9 cellular contexts compared by ENCODE assay signal in genomic region chr19:49085868-49086232, GRCh38. TPM values are rescaled to one million over a fixed set of nuclear protein-coding genes. Genes with fewer than 3 reads are reported as not detected.
A peak's percentile ranks its signal among the peaks of the same experiment; 100 is the strongest.
DNase-seq lines count a peak whose midpoint lies in the region; ATAC-seq and TF ChIP-seq lines count a peak whose summit lies in the region.
"Had no signal": no experiment of that assay in that cellular context is flagged by ENCODE, and none has a peak within 500 bp of the region (broad histone marks: within the 10 kb centered on the region; RNA-seq: fewer than 3 reads in every experiment).

No MANE protein-coding gene starts in this region.

- peaks cover 14% of the 10 kb centered on the region for H3K36me3 ChIP-seq in colonic mucosa

- H3K27me3 Mint-ChIP-seq in IgD-negative memory B cell (no peaks in the 10 kb centered on the region), naive B cell (peaks cover 0 to 11% (median 0%) of the 10 kb centered on the region in 3 donors)

- TF ChIP-seq CTCF in AG09309 (IDR thresholded peaks at IDR 0.05; ENCODE audit: control insufficient read depth, insufficient read depth, low read depth, low read length, missing control alignments) (no peak), colonic mucosa (IDR thresholded peaks at IDR 0.05) (no peak)

- H3K4me3 ChIP-seq in AG09309 (ENCODE audit: control insufficient read depth, low read depth, low read length) (peak overlapping the region; percentile 93), colonic mucosa (peak overlapping the region; percentile 95)

- DNase-seq in AG09309 (ENCODE audit: low read depth) (no peak), colonic mucosa (no peak), naive B cell (no peak), COR-L47 (lab: John Stamatoyannopoulos, UW) (no peak), EL (no peak), sciatic nerve (ENCODE audit: low spot score) (no peak)

- no peaks in the 10 kb centered on the region for H3K27me3 ChIP-seq in colonic mucosa

- H3K4me3 Mint-ChIP-seq in IgD-negative memory B cell (peak overlapping the region; percentile 88 to 98 (median 94)), naive B cell (peak overlapping the region; percentile 91 to 97 (median 96))

- H3K9me3 ChIP-seq in colonic mucosa, result no peaks in the 10 kb centered on the region

- peak overlapping the region; percentile 95 to 99 for H3K9ac ChIP-seq in colonic mucosa (ENCODE audit: low read depth in 2 of 2, low read length in 2 of 2)

- H3K27ac Mint-ChIP-seq in IgD-negative memory B cell, result peak overlapping the region; percentile 91 to 98 (median 97)
- peak overlapping the region; percentile 88 to 99 (median 95) for H3K27ac Mint-ChIP-seq in naive B cell

- H3K9me3 Mint-ChIP-seq in IgD-negative memory B cell (no peaks in the 10 kb centered on the region), naive B cell (no peaks in the 10 kb centered on the region)

- H3K4me1 ChIP-seq in colonic mucosa, result peaks cover 8% of the 10 kb centered on the region

- intact Hi-C loops in colonic mucosa (cut with DNase I), result no loop called here
- intact Hi-C loops in sciatic nerve (cut with DNase I), result loop anchor here (10.0 kb wide), 1 partner anchor 59 kb away; no protein-coding TSS in a partner anchor

- H3K27ac ChIP-seq in colonic mucosa, result peak overlapping the region; percentile 90

- H3K36me3 Mint-ChIP-seq in IgD-negative memory B cell (no peaks in the 10 kb centered on the region), naive B cell (peaks cover 6 to 7% of the 10 kb centered on the region in 2 donors)

- no peak for ATAC-seq in naive B cell (ENCODE audit: low read depth in 2 of 2)
- ATAC-seq in sciatic nerve, result no peak
- ATAC-seq in GM21515 (IDR thresholded peaks at IDR 0.05; ENCODE audit: unreplicated experiment), result no peak

- peaks cover 18 to 26% (median 19%) of the 10 kb centered on the region in 3 donors for H3K4me1 Mint-ChIP-seq in IgD-negative memory B cell
- H3K4me1 Mint-ChIP-seq in naive B cell, result peaks cover 23 to 45% (median 39%) of the 10 kb centered on the region in 3 donors

RNA-seq across cellular contexts. Expression of gene SNRNP70, which starts 0.6 kb away (rescaled TPM):
- polyA plus RNA-seq in IgD-negative memory B cell, result 67.0 TPM
- 100 to 1,000 TPM; 124 to 204 TPM for total RNA-seq in colonic mucosa
- 10 to 100 TPM; 29.8 to 63.5 (median 41.6) TPM for polyA plus RNA-seq in naive B cell (ENCODE audit: low read depth in 6 of 6)
- total RNA-seq in sciatic nerve, result 299 TPM

RNA-seq across cellular contexts. Expression of gene KCNA7, which starts 13.4 kb away (rescaled TPM):
- polyA plus RNA-seq in IgD-negative memory B cell (not detected), naive B cell (ENCODE audit: low read depth in 6 of 6) (not detected)
- total RNA-seq in colonic mucosa (not detected), sciatic nerve (not detected)
- total RNA-seq: lung microvascular endothelial cell had no signal

RNA-seq across cellular contexts. Expression of gene NTF4, which starts 21.2 kb away (rescaled TPM):
- polyA plus RNA-seq in IgD-negative memory B cell (not detected), naive B cell (ENCODE audit: low read depth in 6 of 6) (not detected)
- total RNA-seq in colonic mucosa (not detected), sciatic nerve (not detected)
- total RNA-seq: lung microvascular endothelial cell had no signal

RNA-seq across cellular contexts. Expression of gene CGB7, which starts 28.3 kb away (rescaled TPM):
- not detected for polyA plus RNA-seq in IgD-negative memory B cell
- total RNA-seq in colonic mucosa, result not detected
- not detected for polyA plus RNA-seq in naive B cell (ENCODE audit: low read depth in 6 of 6)
- not detected for total RNA-seq in sciatic nerve
- total RNA-seq: lung microvascular endothelial cell had no signal

RNA-seq across cellular contexts. Expression of gene LIN7B, which starts 28.3 kb away (rescaled TPM):
- polyA plus RNA-seq in IgD-negative memory B cell, result 8.3 TPM
- 10 to 100 TPM; 11.8 to 14.6 TPM for total RNA-seq in colonic mucosa
- polyA plus RNA-seq in naive B cell (ENCODE audit: low read depth in 6 of 6), result 1 to 10 TPM in 5 of 6 donors, not detected in 1; 2.8 to 5.0 (median 3.5) TPM
- 9.8 TPM for total RNA-seq in sciatic nerve
